23 cellular contexts compared by ENCODE assay signal in the genomic region with DNA sequence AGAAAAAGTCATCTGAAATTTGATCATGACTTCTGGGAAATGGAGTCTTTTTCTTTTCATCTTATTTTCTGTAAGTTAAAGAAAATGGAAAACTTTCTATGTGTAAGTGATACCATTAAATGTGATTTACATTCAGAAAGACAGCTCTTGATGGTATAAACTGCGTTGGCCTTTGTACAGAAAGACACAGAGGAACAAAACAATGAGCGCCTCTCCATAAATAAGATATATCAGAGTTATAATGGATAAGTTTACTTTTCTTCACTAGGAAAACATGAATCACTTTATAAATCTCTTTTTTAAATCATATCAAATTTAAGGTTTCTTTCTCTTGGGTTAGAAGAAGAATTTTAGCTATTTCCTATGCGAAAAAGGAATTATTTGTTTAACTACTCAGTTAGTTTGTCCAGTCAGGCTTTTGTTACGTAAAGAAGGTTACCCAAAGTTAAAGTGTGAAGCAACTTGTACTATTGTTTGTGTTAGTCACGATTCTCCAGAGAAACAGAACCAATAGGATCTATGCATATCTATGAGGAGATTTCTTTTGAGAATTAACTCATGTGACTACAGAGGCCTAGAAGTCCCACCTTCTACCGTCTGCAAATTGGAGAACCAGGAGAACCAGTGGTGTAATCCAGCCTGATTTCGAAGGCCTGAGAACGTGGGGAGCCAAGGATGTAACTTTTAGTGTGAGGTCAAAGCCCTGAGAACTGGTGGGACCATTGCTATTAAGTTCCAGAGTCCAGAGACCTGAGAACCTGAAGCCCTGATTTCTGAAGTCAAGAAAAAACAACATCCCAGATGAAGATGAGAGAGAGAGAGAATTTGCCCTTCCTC.
DNase-seq lines count a peak whose midpoint lies in the region; TF ChIP-seq lines count a peak whose summit lies in the region.
"Had no signal": no experiment of that assay in that cellular context is flagged by ENCODE, and none has a peak within 500 bp of the region (broad histone marks: within the 10 kb centered on the region; RNA-seq: fewer than 3 reads in every experiment).

No MANE protein-coding gene starts in this region.

- H3K27ac ChIP-seq in colonic mucosa, result no peak overlapping the region
- H3K27ac ChIP-seq: heart left ventricle, right lobe of liver, testis had no signal

- DNase-seq in LHCN-M2 (ENCODE audit: low read depth), result peak; percentile 76
- peak; percentile 71 for DNase-seq in astrocyte of the spinal cord (ENCODE audit: low read depth, low spot score)
- DNase-seq in fibroblast of pulmonary artery (ENCODE audit: low read depth), result peak; percentile 65
- peak; percentile 52 for DNase-seq in skeletal muscle cell (ENCODE audit: low read depth)
- no peak for DNase-seq in HAP-1 (ENCODE audit: low spot score in 2 of 2)
- no peak for DNase-seq in NCI-H748 treated with DMSO at 0.1 percent for 48 hours (lab: John Stamatoyannopoulos, UW)
- no peak for DNase-seq in ecto neural progenitor cell (ENCODE audit: low spot score)
- DNase-seq in colonic mucosa, result no peak
- DNase-seq: activated CD4-positive, alpha-beta T cell treated with anti-CD3 and anti-CD28 coated beads, Interleukin-2, amount 50 U/mL, for 4 hours; activated naive CD4-positive, alpha-beta T cell treated with anti-CD3 and anti-CD28 coated beads for 36 hours; amniotic stem cell; DMS79 treated with DMSO at 0.1 percent for 48 hours; heart left ventricle; HFFc6; NCI-H187; NCI-H524 treated with DMSO at 0.1 percent for 48 hours; right lobe of liver; SHP77 treated with DMSO at 0.1 percent for 48 hours; stimulated activated CD4-positive, alpha-beta T cell treated with anti-CD3 and anti-CD28 coated beads, Interleukin-15, amount 100 ng/mL, for 24 hours; stimulated activated naive CD4-positive, alpha-beta T cell treated with Interleukin-2 at 50 U/mL for 16 hours; T1000; testis had no signal

- no peaks in the 10 kb centered on the region for H3K36me3 ChIP-seq in HAP-1 (replicated peaks)
- no peaks in the 10 kb centered on the region for H3K36me3 ChIP-seq in colonic mucosa
- H3K36me3 ChIP-seq: heart left ventricle, right lobe of liver had no signal

- H3K4me3 ChIP-seq in astrocyte of the spinal cord (ENCODE audit: low read depth, low read length), result no peak overlapping the region
- no peak overlapping the region for H3K4me3 ChIP-seq in fibroblast of pulmonary artery (replicated peaks; ENCODE audit: low read depth, low read length)
- H3K4me3 ChIP-seq in skeletal muscle cell (ENCODE audit: low read depth, low read length), result no peak overlapping the region
- H3K4me3 ChIP-seq in HAP-1, result no peak overlapping the region
- no peak overlapping the region for H3K4me3 ChIP-seq in colonic mucosa
- H3K4me3 ChIP-seq: heart left ventricle, lung, right lobe of liver, testis had no signal

- intact Hi-C loops in colonic mucosa (cut with DNase I), result no loop called here

- H3K4me1 ChIP-seq in HAP-1, result no peaks in the 10 kb centered on the region
- no peaks in the 10 kb centered on the region for H3K4me1 ChIP-seq in colonic mucosa
- H3K4me1 ChIP-seq: heart left ventricle, right lobe of liver, testis had no signal

- H3K27me3 ChIP-seq in HAP-1 (ENCODE audit: low read depth) (no peaks in the 10 kb centered on the region), colonic mucosa (no peaks in the 10 kb centered on the region)
- H3K27me3 ChIP-seq: heart left ventricle, right lobe of liver, testis had no signal

- H3K9me3 ChIP-seq in HAP-1 (no peaks in the 10 kb centered on the region), colonic mucosa (no peaks in the 10 kb centered on the region)
- H3K9me3 ChIP-seq: right lobe of liver, testis had no signal

- TF ChIP-seq CTCF in astrocyte of the spinal cord (IDR thresholded peaks at IDR 0.05; ENCODE audit: low read depth, low read length), result no peak
- no peak for TF ChIP-seq CTCF in fibroblast of pulmonary artery (IDR thresholded peaks at IDR 0.05; ENCODE audit: low read length, missing control alignments)
- no peak for TF ChIP-seq CTCF in colonic mucosa (IDR thresholded peaks at IDR 0.05)

- no peak overlapping the region for H3K9ac ChIP-seq in colonic mucosa (ENCODE audit: low read depth in 2 of 2, low read length in 2 of 2)

- in situ Hi-C loops in astrocyte of the spinal cord (cut with HindIII; ENCODE audit: low sequenced_read_pairs), result no loop called here
- in situ Hi-C loops in HAP-1 (cut with MboI; ENCODE audit: low sequenced_read_pairs), result no loop called here

Comparison
In these comparisons a context has a peak if more than half of its experiments do, and no peak if none do; other contexts are left out.
1. DNase-seq: peak in LHCN-M2 (single experiment), astrocyte of the spinal cord (single experiment), fibroblast of pulmonary artery (single experiment) and skeletal muscle cell (single experiment); none in HAP-1 (0 of 2), NCI-H748 treated with DMSO at 0.1 percent for 48 hours (single experiment), ecto neural progenitor cell (single experiment) and colonic mucosa (single experiment).